Comparison of ENCODE assay signal across 25 cellular contexts in genomic region chr18:64519191-64519590, GRCh38.
"Had no signal": no experiment of that assay in that cellular context is flagged by ENCODE, and none has a peak within 500 bp of the region (broad histone marks: within the 10 kb centered on the region; RNA-seq: fewer than 3 reads in every experiment).

No MANE protein-coding gene starts in this region.

- H3K4me3 ChIP-seq: colonic mucosa, gastrocnemius medialis, lung, mucosa of descending colon, right atrium auricular region, sigmoid colon, testis, tibial artery had no signal

- DNase-seq: colonic mucosa; effector CD8-positive, alpha-beta T cell; endodermal cell; foreskin fibroblast; gastrocnemius medialis; head of caudate nucleus; mucosa of descending colon; naive B cell; sigmoid colon; stimulated activated CD4-positive, alpha-beta T cell treated with anti-CD3 and anti-CD28 coated beads, Interleukin-4, amount 100 ng/mL, for 4 hours; stimulated activated naive CD8-positive, alpha-beta T cell treated with anti-CD3 and anti-CD28 coated beads, Interleukin-15, Interleukin-2, amounts not matched to agents 100 U/mL and 50 U/mL, for 24 hours; substantia nigra; testis; tibial artery had no signal

- H3K36me3 ChIP-seq: colonic mucosa, gastrocnemius medialis, right atrium auricular region, sigmoid colon, tibial artery had no signal

- H3K36me3 Mint-ChIP-seq: mesothelial cell of epicardium; naive B cell; stimulated activated memory B cell treated with anti-CD40 and anti-IgM and Interleukin-4, amounts not matched to agents 10 μg/mL and 1 μg/mL and 100 μg/mL, for 72 hours; type B pancreatic cell had no signal

- H3K9me3 Mint-ChIP-seq: type B pancreatic cell had no signal

- H3K27me3 Mint-ChIP-seq: dendritic cell treated with granulocyte-macrophage colony-stimulating factor and Interleukin-4, amounts not matched to agents 40 ng/mL and 50 ng/mL, for 4 days; natural killer cell treated with Interleukin-12 subunit alpha and Interleukin-12 subunit beta and Interleukin-15 and Interleukin-18, amount 100 ng/mL, for 72 hours; progenitor cell of endocrine pancreas; stimulated activated memory B cell treated with anti-CD40 and anti-IgM and Interleukin-4, amounts not matched to agents 10 μg/mL and 1 μg/mL and 100 μg/mL, for 72 hours; type B pancreatic cell had no signal

- H3K4me3 Mint-ChIP-seq: dendritic cell treated with granulocyte-macrophage colony-stimulating factor and Interleukin-4, amounts not matched to agents 40 ng/mL and 50 ng/mL, for 4 days; endodermal cell; memory B cell; mesothelial cell of epicardium; naive B cell; natural killer cell treated with Interleukin-12 subunit alpha and Interleukin-12 subunit beta and Interleukin-15 and Interleukin-18, amount 100 ng/mL, for 72 hours; neural crest cell; stimulated activated memory B cell treated with anti-CD40 and anti-IgM and Interleukin-4, amounts not matched to agents 10 μg/mL and 1 μg/mL and 100 μg/mL, for 72 hours; type B pancreatic cell had no signal

- H3K4me1 Mint-ChIP-seq: memory B cell; mesothelial cell of epicardium; naive B cell; neural crest cell; stimulated activated memory B cell treated with anti-CD40 and anti-IgM and Interleukin-4, amounts not matched to agents 10 μg/mL and 1 μg/mL and 100 μg/mL, for 72 hours had no signal

- H3K27ac Mint-ChIP-seq: dendritic cell treated with granulocyte-macrophage colony-stimulating factor and Interleukin-4, amounts not matched to agents 40 ng/mL and 50 ng/mL, for 4 days; endodermal cell; memory B cell; mesothelial cell of epicardium; naive B cell; natural killer cell treated with Interleukin-12 subunit alpha and Interleukin-12 subunit beta and Interleukin-15 and Interleukin-18, amount 100 ng/mL, for 72 hours; progenitor cell of endocrine pancreas; stimulated activated memory B cell treated with anti-CD40 and anti-IgM and Interleukin-4, amounts not matched to agents 10 μg/mL and 1 μg/mL and 100 μg/mL, for 72 hours; type B pancreatic cell had no signal

- H3K9me3 ChIP-seq: colonic mucosa, gastrocnemius medialis, mucosa of descending colon, right atrium auricular region, sigmoid colon, testis, tibial artery had no signal

- H3K4me1 ChIP-seq: colonic mucosa, gastrocnemius medialis, parathyroid adenoma, right atrium auricular region, sigmoid colon, testis, tibial artery had no signal

- H3K27me3 ChIP-seq: colonic mucosa, gastrocnemius medialis, right atrium auricular region, sigmoid colon, testis, tibial artery had no signal
